Comparison of ENCODE assay signal across 1 cellular context in the genomic region with DNA sequence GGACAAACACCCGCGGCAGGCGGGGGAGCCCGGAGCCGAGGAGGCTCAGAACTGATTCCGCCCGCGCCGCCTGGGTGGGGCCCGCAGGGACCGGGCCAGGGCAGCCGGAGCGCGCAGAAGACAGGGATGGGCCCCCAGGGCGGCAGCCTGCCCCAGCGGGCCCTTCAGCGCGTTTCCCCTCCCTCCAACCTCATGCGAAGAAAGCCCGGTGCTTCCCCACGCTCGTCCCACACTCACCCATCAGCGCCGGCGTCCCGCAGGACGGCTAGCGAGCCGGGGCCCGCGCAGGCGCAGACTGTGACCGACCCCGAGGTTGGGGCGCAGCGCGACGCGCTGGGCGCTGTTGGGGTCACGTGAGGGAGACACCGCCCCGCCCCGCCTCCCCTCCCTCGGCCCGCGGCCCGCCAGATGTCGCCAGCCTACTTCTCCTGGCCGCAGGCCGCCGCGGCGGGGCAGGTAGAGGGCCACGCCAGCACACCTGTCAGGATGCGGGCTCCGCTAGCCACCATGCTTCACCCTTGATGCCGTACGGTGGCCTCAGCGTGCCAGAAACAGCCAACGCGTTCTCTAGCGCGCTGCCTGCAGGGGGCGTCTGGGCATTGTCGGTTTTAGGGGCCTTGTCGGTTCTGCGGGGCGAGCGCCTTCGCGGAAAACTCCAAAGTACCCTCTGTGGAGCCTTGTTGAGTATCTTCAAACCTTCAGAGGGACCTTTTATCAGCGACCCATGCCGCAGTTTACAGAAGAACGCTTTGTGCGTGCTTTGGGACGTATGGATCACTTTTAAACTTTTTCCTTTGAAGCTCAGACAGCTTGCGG.
TF ChIP-seq lines count a peak whose summit lies in the region.

A gene with protein sequence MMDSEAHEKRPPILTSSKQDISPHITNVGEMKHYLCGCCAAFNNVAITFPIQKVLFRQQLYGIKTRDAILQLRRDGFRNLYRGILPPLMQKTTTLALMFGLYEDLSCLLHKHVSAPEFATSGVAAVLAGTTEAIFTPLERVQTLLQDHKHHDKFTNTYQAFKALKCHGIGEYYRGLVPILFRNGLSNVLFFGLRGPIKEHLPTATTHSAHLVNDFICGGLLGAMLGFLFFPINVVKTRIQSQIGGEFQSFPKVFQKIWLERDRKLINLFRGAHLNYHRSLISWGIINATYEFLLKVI (minus strand): TSS at position 297 of the 816 bp plus-strand sequence. CDS start 15,577 bp downstream, outside the sequence.

TF ChIP-seq in HepG2, 621 proteins besides CTCF, POLR2A, EP300 and RAD21 (continued from another document):
- TF ChIP-seq, protein P1, sequence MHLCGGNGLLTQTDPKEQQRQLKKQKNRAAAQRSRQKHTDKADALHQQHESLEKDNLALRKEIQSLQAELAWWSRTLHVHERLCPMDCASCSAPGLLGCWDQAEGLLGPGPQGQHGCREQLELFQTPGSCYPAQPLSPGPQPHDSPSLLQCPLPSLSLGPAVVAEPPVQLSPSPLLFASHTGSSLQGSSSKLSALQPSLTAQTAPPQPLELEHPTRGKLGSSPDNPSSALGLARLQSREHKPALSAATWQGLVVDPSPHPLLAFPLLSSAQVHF (CRISPR knock-in tag; IDR thresholded peaks at IDR 0.05), result no peak
- TF ChIP-seq ZNF263 (CRISPR knock-in tag; IDR thresholded peaks at IDR 0.05), result no peak
- peak; percentile 79 for TF ChIP-seq ZZZ3 (CRISPR knock-in tag; IDR thresholded peaks at IDR 0.05; ENCODE audit: borderline replicate concordance)
- TF ChIP-seq ZNF878 (CRISPR knock-in tag; IDR thresholded peaks at IDR 0.05), result peak; percentile 88
- TF ChIP-seq RFX5 (IDR thresholded peaks at IDR 0.05; ENCODE audit: low read depth, low read length), result no peak
- peak; percentile 65 for TF ChIP-seq ETV5 (CRISPR knock-in tag; IDR thresholded peaks at IDR 0.05; ENCODE audit: borderline replicate concordance)
- TF ChIP-seq ZNF331 (CRISPR knock-in tag; IDR thresholded peaks at IDR 0.05), result peak; percentile 93
- peak; percentile 51 for TF ChIP-seq ZFP36 (IDR thresholded peaks at IDR 0.05; ENCODE audit: borderline replicate concordance, low read depth, low read length, partially characterized antibody)
- TF ChIP-seq MTF2 (CRISPR knock-in tag; IDR thresholded peaks at IDR 0.05; ENCODE audit: borderline replicate concordance), result peak; percentile 98; the same call in 1 of the 2 replicates
- TF ChIP-seq, protein P2, sequence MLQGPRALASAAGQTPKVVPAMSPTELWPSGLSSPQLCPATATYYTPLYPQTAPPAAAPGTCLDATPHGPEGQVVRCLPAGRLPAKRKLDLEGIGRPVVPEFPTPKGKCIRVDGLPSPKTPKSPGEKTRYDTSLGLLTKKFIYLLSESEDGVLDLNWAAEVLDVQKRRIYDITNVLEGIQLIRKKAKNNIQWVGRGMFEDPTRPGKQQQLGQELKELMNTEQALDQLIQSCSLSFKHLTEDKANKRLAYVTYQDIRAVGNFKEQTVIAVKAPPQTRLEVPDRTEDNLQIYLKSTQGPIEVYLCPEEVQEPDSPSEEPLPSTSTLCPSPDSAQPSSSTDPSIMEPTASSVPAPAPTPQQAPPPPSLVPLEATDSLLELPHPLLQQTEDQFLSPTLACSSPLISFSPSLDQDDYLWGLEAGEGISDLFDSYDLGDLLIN (CRISPR knock-in tag; IDR thresholded peaks at IDR 0.05; ENCODE audit: borderline replicate concordance), result peak; percentile 56; the same call in 1 of the 2 replicates
- TF ChIP-seq, protein P3, sequence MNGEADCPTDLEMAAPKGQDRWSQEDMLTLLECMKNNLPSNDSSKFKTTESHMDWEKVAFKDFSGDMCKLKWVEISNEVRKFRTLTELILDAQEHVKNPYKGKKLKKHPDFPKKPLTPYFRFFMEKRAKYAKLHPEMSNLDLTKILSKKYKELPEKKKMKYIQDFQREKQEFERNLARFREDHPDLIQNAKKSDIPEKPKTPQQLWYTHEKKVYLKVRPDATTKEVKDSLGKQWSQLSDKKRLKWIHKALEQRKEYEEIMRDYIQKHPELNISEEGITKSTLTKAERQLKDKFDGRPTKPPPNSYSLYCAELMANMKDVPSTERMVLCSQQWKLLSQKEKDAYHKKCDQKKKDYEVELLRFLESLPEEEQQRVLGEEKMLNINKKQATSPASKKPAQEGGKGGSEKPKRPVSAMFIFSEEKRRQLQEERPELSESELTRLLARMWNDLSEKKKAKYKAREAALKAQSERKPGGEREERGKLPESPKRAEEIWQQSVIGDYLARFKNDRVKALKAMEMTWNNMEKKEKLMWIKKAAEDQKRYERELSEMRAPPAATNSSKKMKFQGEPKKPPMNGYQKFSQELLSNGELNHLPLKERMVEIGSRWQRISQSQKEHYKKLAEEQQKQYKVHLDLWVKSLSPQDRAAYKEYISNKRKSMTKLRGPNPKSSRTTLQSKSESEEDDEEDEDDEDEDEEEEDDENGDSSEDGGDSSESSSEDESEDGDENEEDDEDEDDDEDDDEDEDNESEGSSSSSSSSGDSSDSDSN (CRISPR knock-in tag; IDR thresholded peaks at IDR 0.05), result peak; percentile 73; the same call in 1 of the 2 replicates
- TF ChIP-seq, protein P4, sequence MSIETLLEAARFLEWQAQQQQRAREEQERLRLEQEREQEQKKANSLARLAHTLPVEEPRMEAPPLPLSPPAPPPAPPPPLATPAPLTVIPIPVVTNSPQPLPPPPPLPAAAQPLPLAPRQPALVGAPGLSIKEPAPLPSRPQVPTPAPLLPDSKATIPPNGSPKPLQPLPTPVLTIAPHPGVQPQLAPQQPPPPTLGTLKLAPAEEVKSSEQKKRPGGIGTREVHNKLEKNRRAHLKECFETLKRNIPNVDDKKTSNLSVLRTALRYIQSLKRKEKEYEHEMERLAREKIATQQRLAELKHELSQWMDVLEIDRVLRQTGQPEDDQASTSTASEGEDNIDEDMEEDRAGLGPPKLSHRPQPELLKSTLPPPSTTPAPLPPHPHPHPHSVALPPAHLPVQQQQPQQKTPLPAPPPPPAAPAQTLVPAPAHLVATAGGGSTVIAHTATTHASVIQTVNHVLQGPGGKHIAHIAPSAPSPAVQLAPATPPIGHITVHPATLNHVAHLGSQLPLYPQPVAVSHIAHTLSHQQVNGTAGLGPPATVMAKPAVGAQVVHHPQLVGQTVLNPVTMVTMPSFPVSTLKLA (IDR thresholded peaks at IDR 0.05), result peak; percentile 54; the same call in 1 of the 2 replicates
- TF ChIP-seq RFX1 (IDR thresholded peaks at IDR 0.05), result no peak
- TF ChIP-seq ZNF577 (CRISPR knock-in tag; IDR thresholded peaks at IDR 0.05; ENCODE audit: borderline replicate concordance, low read depth), result no peak
- TF ChIP-seq GFI1 (CRISPR knock-in tag; IDR thresholded peaks at IDR 0.05; ENCODE audit: borderline replicate concordance), result peak; percentile 34; the same call in 1 of the 2 replicates
- no peak for TF ChIP-seq ATM (IDR thresholded peaks at IDR 0.05; ENCODE audit: borderline replicate concordance)
- TF ChIP-seq CBX1 (IDR thresholded peaks at IDR 0.05; ENCODE audit: low read depth), result no peak
- no peak for TF ChIP-seq NFE2L1 (CRISPR knock-in tag; IDR thresholded peaks at IDR 0.05; ENCODE audit: borderline replicate concordance)
- TF ChIP-seq ZNF143 (CRISPR knock-in tag; IDR thresholded peaks at IDR 0.05), result peak; percentile 58; the same call in 1 of the 2 replicates
- TF ChIP-seq ZNF441 (CRISPR knock-in tag; IDR thresholded peaks at IDR 0.05; ENCODE audit: borderline replicate concordance), result peak; percentile 68
- TF ChIP-seq ZNF768 (CRISPR knock-in tag; IDR thresholded peaks at IDR 0.05), result peak; percentile 79
- no peak for TF ChIP-seq MAFK (conservative IDR thresholded peaks at IDR 0.05 in 1 of 2, IDR thresholded peaks at IDR 0.05 in 1 of 2; ENCODE audit: low read length in 2 of 2)
- peak; percentile 81; the same call in 1 of the 2 replicates for TF ChIP-seq DNMT1 (CRISPR knock-in tag; IDR thresholded peaks at IDR 0.05)
- TF ChIP-seq YY1 (IDR thresholded peaks at IDR 0.05; ENCODE audit: insufficient read depth, insufficient replicate concordance, low read depth, low read length), result peak; percentile 91
- TF ChIP-seq NCOA1 (CRISPR knock-in tag; IDR thresholded peaks at IDR 0.05), result peak; percentile 95
- peak; percentile 77 for TF ChIP-seq ZNF879 (CRISPR knock-in tag; IDR thresholded peaks at IDR 0.05)
- TF ChIP-seq, protein P5, sequence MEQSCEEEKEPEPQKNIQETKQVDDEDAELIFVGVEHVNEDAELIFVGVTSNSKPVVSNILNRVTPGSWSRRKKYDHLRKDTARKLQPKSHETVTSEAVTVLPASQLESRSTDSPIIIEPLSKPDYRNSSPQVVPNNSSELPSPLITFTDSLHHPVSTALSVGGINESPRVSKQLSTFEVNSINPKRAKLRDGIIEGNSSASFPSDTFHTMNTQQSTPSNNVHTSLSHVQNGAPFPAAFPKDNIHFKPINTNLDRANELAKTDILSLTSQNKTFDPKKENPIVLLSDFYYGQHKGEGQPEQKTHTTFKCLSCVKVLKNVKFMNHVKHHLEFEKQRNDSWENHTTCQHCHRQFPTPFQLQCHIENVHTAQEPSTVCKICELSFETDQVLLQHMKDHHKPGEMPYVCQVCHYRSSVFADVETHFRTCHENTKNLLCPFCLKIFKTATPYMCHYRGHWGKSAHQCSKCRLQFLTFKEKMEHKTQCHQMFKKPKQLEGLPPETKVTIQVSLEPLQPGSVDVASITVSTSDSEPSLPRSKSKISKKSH (CRISPR knock-in tag; IDR thresholded peaks at IDR 0.05; ENCODE audit: borderline replicate concordance), result no peak
- no peak; the same call in 1 of the 2 replicates for TF ChIP-seq RNF2 (conservative IDR thresholded peaks at IDR 0.05; ENCODE audit: low read depth)
- TF ChIP-seq, protein P6, sequence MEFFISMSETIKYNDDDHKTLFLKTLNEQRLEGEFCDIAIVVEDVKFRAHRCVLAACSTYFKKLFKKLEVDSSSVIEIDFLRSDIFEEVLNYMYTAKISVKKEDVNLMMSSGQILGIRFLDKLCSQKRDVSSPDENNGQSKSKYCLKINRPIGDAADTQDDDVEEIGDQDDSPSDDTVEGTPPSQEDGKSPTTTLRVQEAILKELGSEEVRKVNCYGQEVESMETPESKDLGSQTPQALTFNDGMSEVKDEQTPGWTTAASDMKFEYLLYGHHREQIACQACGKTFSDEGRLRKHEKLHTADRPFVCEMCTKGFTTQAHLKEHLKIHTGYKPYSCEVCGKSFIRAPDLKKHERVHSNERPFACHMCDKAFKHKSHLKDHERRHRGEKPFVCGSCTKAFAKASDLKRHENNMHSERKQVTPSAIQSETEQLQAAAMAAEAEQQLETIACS (CRISPR knock-in tag; IDR thresholded peaks at IDR 0.05), result peak; percentile 9; the same call in 1 of the 2 replicates
